Comparison of ENCODE assay signal across 2 cellular contexts in genomic region chr7:16266877-16267276, GRCh38.
TF ChIP-seq lines count a peak whose summit lies in the region.

No MANE protein-coding gene starts in this region.

TF ChIP-seq in SK-N-SH, 30 proteins besides CTCF, POLR2A, EP300 and RAD21:
- peak; percentile 22; the same call in 1 of the 2 replicates for TF ChIP-seq PBX3 (IDR thresholded peaks at IDR 0.05)
- TF ChIP-seq GABPA (IDR thresholded peaks at IDR 0.05; ENCODE audit: low read depth), result no peak

TF ChIP-seq in K562, 482 proteins besides CTCF, POLR2A, EP300 and RAD21 (continued from another document):
- TF ChIP-seq ZNF740 (CRISPR knock-in tag; IDR thresholded peaks at IDR 0.05) (no peak), ZNF740 (tag; IDR thresholded peaks at IDR 0.05) (no peak), KAT8 (IDR thresholded peaks at IDR 0.05; ENCODE audit: low read depth) (no peak), ZNF57 (CRISPR knock-in tag; IDR thresholded peaks at IDR 0.05) (no peak), DACH1 (IDR thresholded peaks at IDR 0.05; ENCODE audit: partially characterized antibody) (peak; percentile 26), MECOM (CRISPR knock-in tag; IDR thresholded peaks at IDR 0.05) (peak; percentile 27; the same call in 1 of the 2 replicates), ZNF445 (CRISPR knock-in tag; IDR thresholded peaks at IDR 0.05; ENCODE audit: low read depth) (no peak), ZNF316 (IDR thresholded peaks at IDR 0.05) (0 out of 2 replicates have a peak, but pooled peaks have one; percentile 12), TFAM (CRISPR knock-in tag; conservative IDR thresholded peaks at IDR 0.05) (no peak), CUX1 (CRISPR knock-in tag; IDR thresholded peaks at IDR 0.05) (0 out of 2 replicates have a peak, but pooled peaks have one; percentile 50), ZNF584 (CRISPR knock-in tag; IDR thresholded peaks at IDR 0.05; ENCODE audit: low read depth) (no peak), PKNOX1 (IDR thresholded peaks at IDR 0.05) (0 out of 2 replicates have a peak, but pooled peaks have one; percentile 22), NFE2 (IDR thresholded peaks at IDR 0.05; ENCODE audit: low read depth) (peak; percentile 29; the same call in 1 of the 2 replicates), ATF2 (CRISPR knock-in tag; IDR thresholded peaks at IDR 0.05) (no peak), ZNF407 (IDR thresholded peaks at IDR 0.05; ENCODE audit: low read depth) (no peak), ZNF639 (CRISPR knock-in tag; conservative IDR thresholded peaks at IDR 0.05 in 1 of 2, IDR thresholded peaks at IDR 0.05 in 1 of 2) (peak in 1 of 2 experiments; percentile 59; a peak in 2 of 4 replicates), ILK (tag; IDR thresholded peaks at IDR 0.05; ENCODE audit: borderline replicate concordance, low read depth) (no peak), MEIS2 (IDR thresholded peaks at IDR 0.05; ENCODE audit: partially characterized antibody) (peak; percentile 51)
TF ChIP-seq in K562: peak in this region for 9.
